17 cellular contexts compared by ENCODE assay signal in genomic region chr3:187533797-187534196, GRCh38.
DNase-seq lines count a peak whose midpoint lies in the region; ATAC-seq and TF ChIP-seq lines count a peak whose summit lies in the region.
"Had no signal": no experiment of that assay in that cellular context is flagged by ENCODE, and none has a peak within 500 bp of the region (broad histone marks: within the 10 kb centered on the region; RNA-seq: fewer than 3 reads in every experiment).

No MANE protein-coding gene starts in this region.

- H4K20me1 ChIP-seq in neural progenitor cell (ENCODE audit: low read depth) = no peaks in the 10 kb centered on the region

- no peak overlapping the region for H3K9ac ChIP-seq in endodermal cell (ENCODE audit: extremely low read depth, low read length, poor library complexity, severe bottlenecking)
- no peak overlapping the region for H3K9ac ChIP-seq in neural progenitor cell

- no peaks in the 10 kb centered on the region for H3K36me3 ChIP-seq in endodermal cell (ENCODE audit: control insufficient read depth, insufficient read depth, low read length)
- no peaks in the 10 kb centered on the region for H3K36me3 ChIP-seq in neural progenitor cell
- H3K36me3 ChIP-seq in ascending aorta = no peaks in the 10 kb centered on the region
- H3K36me3 ChIP-seq: BE2C had no signal

- H3K9me3 Mint-ChIP-seq in endodermal cell (no peaks in the 10 kb centered on the region), neural progenitor cell (no peaks in the 10 kb centered on the region)
- no peaks in the 10 kb centered on the region for H3K9me3 Mint-ChIP-seq in stimulated activated memory B cell treated with anti-CD40 and anti-IgM and Interleukin-4, amounts not matched to agents 10 μg/mL and 1 μg/mL and 100 μg/mL, for 72 hours
- H3K9me3 Mint-ChIP-seq: CD4-positive, alpha-beta T cell; H9; IgD-negative memory B cell had no signal

- DNase-seq in NCI-H226 = peak; percentile 42
- peak; percentile 48 for DNase-seq in endodermal cell
- no peak for DNase-seq in neural progenitor cell (ENCODE audit: low spot score)
- no peak for DNase-seq in cerebellar nuclear complex (lab: John Stamatoyannopoulos, UW)
- DNase-seq in ascending aorta (ENCODE audit: low spot score in 2 of 2) = no peak
- DNase-seq: ACHN; BE2C; C1 segment of cervical spinal cord; CD4-positive, alpha-beta T cell; DMS153; DMS79; GF-D8; GOT3; H9 had no signal

- no peaks in the 10 kb centered on the region for H3K36me3 Mint-ChIP-seq in endodermal cell (ENCODE audit: low read depth)
- H3K36me3 Mint-ChIP-seq in neural progenitor cell = no peaks in the 10 kb centered on the region
- H3K36me3 Mint-ChIP-seq in stimulated activated memory B cell treated with anti-CD40 and anti-IgM and Interleukin-4, amounts not matched to agents 10 μg/mL and 1 μg/mL and 100 μg/mL, for 72 hours = no peaks in the 10 kb centered on the region
- H3K36me3 Mint-ChIP-seq: IgD-negative memory B cell had no signal

- intact Hi-C loops in ascending aorta (cut with DNase I) = no loop called here

- H3K27me3 ChIP-seq in endodermal cell (ENCODE audit: control insufficient read depth, insufficient read depth, low read length, poor library complexity, severe bottlenecking) (no peaks in the 10 kb centered on the region), neural progenitor cell (no peaks in the 10 kb centered on the region), ascending aorta (no peaks in the 10 kb centered on the region)

- H3K27me3 Mint-ChIP-seq in endodermal cell (ENCODE audit: insufficient read depth) (no peaks in the 10 kb centered on the region), neural progenitor cell (ENCODE audit: insufficient read depth, low read depth) (no peaks in the 10 kb centered on the region)
- peaks cover 41% of the 10 kb centered on the region for H3K27me3 Mint-ChIP-seq in stimulated activated memory B cell treated with anti-CD40 and anti-IgM and Interleukin-4, amounts not matched to agents 10 μg/mL and 1 μg/mL and 100 μg/mL, for 72 hours

- no peaks in the 10 kb centered on the region for H3F3A ChIP-seq in neural progenitor cell (ENCODE audit: low read depth)

- H3K4me1 ChIP-seq in endodermal cell (ENCODE audit: control insufficient read depth, insufficient read depth, low read length) (no peaks in the 10 kb centered on the region), neural progenitor cell (peaks cover 3% of the 10 kb centered on the region), ascending aorta (no peaks in the 10 kb centered on the region)
- H3K4me1 ChIP-seq: BE2C had no signal

- TF ChIP-seq CTCF in endodermal cell (conservative IDR thresholded peaks at IDR 0.05) (no peak), neural progenitor cell (IDR thresholded peaks at IDR 0.05) (no peak), ascending aorta (IDR thresholded peaks at IDR 0.05) (no peak)

- H3K4me3 Mint-ChIP-seq in endodermal cell = no peak overlapping the region
- H3K4me3 Mint-ChIP-seq in neural progenitor cell = no peak overlapping the region
- H3K4me3 Mint-ChIP-seq in stimulated activated memory B cell treated with anti-CD40 and anti-IgM and Interleukin-4, amounts not matched to agents 10 μg/mL and 1 μg/mL and 100 μg/mL, for 72 hours = no peak overlapping the region
- H3K4me3 Mint-ChIP-seq: CD4-positive, alpha-beta T cell; H9; IgD-negative memory B cell had no signal

- ATAC-seq in stimulated activated memory B cell treated with anti-CD40 and anti-IgM and Interleukin-4, amounts not matched to agents 10 μg/mL and 1 μg/mL and 100 μg/mL, for 72 hours = no peak
- ATAC-seq: HepG2 had no signal

- no peaks in the 10 kb centered on the region for H3K9me3 ChIP-seq in endodermal cell (ENCODE audit: control insufficient read depth, low read length)
- H3K9me3 ChIP-seq in neural progenitor cell (ENCODE audit: low read depth) = no peaks in the 10 kb centered on the region
- H3K9me3 ChIP-seq in ascending aorta = no peaks in the 10 kb centered on the region
- H3K9me3 ChIP-seq: BE2C had no signal

- H3K27ac Mint-ChIP-seq in endodermal cell (no peak overlapping the region), neural progenitor cell (no peak overlapping the region)
- H3K27ac Mint-ChIP-seq in stimulated activated memory B cell treated with anti-CD40 and anti-IgM and Interleukin-4, amounts not matched to agents 10 μg/mL and 1 μg/mL and 100 μg/mL, for 72 hours = no peak overlapping the region
- H3K27ac Mint-ChIP-seq: CD4-positive, alpha-beta T cell; IgD-negative memory B cell had no signal

- H3K27ac ChIP-seq in endodermal cell (ENCODE audit: low read depth, low read length) (no peak overlapping the region), neural progenitor cell (no peak overlapping the region), ascending aorta (no peak overlapping the region)

- H3K79me2 ChIP-seq in neural progenitor cell (ENCODE audit: low read depth) = no peaks in the 10 kb centered on the region

- peak overlapping the region; percentile 76 for H2AFZ ChIP-seq in neural progenitor cell (replicated peaks)

- H3K4me3 ChIP-seq in endodermal cell (ENCODE audit: low read length) = no peak overlapping the region
- no peak overlapping the region for H3K4me3 ChIP-seq in neural progenitor cell
- no peak overlapping the region for H3K4me3 ChIP-seq in ascending aorta

- 76 to 100% methylated on average over 1 to 6 of the region's 6 CpGs for WGBS in endodermal cell (ENCODE audit: insufficient coverage in 1 of 2, insufficient read length in 1 of 2), 2 experiments

- H3K4me1 Mint-ChIP-seq in endodermal cell (peaks cover 7% of the 10 kb centered on the region), neural progenitor cell (no peaks in the 10 kb centered on the region)
- no peaks in the 10 kb centered on the region for H3K4me1 Mint-ChIP-seq in stimulated activated memory B cell treated with anti-CD40 and anti-IgM and Interleukin-4, amounts not matched to agents 10 μg/mL and 1 μg/mL and 100 μg/mL, for 72 hours
- H3K4me1 Mint-ChIP-seq: IgD-negative memory B cell had no signal

- H3K4me2 ChIP-seq in neural progenitor cell = no peak overlapping the region

Comparison
In these comparisons a context has a peak if more than half of its experiments do, and no peak if none do; other contexts are left out.
1. DNase-seq: peak in NCI-H226 (single experiment) and endodermal cell (single experiment); none in neural progenitor cell (single experiment), cerebellar nuclear complex (0 of 2) and ascending aorta (0 of 2).